28 cellular contexts compared by ENCODE assay signal in genomic region chr6:86963352-86963751, GRCh38. TPM values are rescaled to one million over a fixed set of nuclear protein-coding genes. Genes with fewer than 3 reads are reported as not detected.
"Had no signal": no experiment of that assay in that cellular context is flagged by ENCODE, and none has a peak within 500 bp of the region (broad histone marks: within the 10 kb centered on the region; RNA-seq: fewer than 3 reads in every experiment).

No MANE protein-coding gene starts in this region.

- H3K9me3 Mint-ChIP-seq: neural crest cell; stimulated activated naive B cell treated with anti-CD40 and anti-IgM and Interleukin-4, amounts not matched to agents 10 μg/mL and 1 μg/mL and 100 μg/mL, for 72 hours; stimulated activated naive CD8-positive, alpha-beta T cell treated with anti-CD3 and anti-CD28 coated beads, Interleukin-15, amount 100 ng/mL, for 72 hours had no signal

- H3K4me3 Mint-ChIP-seq: natural killer cell; neural crest cell; stimulated activated naive B cell treated with anti-CD40 and anti-IgM and Interleukin-4, amounts not matched to agents 10 μg/mL and 1 μg/mL and 100 μg/mL, for 72 hours; stimulated activated naive CD8-positive, alpha-beta T cell treated with anti-CD3 and anti-CD28 coated beads, Interleukin-15, amount 100 ng/mL, for 72 hours had no signal

- H3K36me3 ChIP-seq: esophagus squamous epithelium, heart left ventricle, right atrium auricular region, sigmoid colon, tibial nerve had no signal

- ATAC-seq: heart left ventricle; natural killer cell; stimulated activated naive B cell treated with anti-CD40 and anti-IgM and Interleukin-4, amounts not matched to agents 10 μg/mL and 1 μg/mL and 100 μg/mL, for 72 hours; stimulated activated naive CD8-positive, alpha-beta T cell treated with anti-CD3 and anti-CD28 coated beads, Interleukin-15, amount 100 ng/mL, for 72 hours had no signal

- H3K4me3 ChIP-seq: dorsolateral prefrontal cortex, esophagus squamous epithelium, heart left ventricle, right atrium auricular region, sigmoid colon, skin epidermis, testis, tibial nerve had no signal

- H3K9me3 ChIP-seq: esophagus squamous epithelium, heart left ventricle, right atrium auricular region, sigmoid colon, testis, tibial nerve had no signal

- H3K4me1 ChIP-seq: esophagus squamous epithelium, heart left ventricle, right atrium auricular region, sigmoid colon, testis, tibial nerve had no signal

- DNase-seq: cortex of kidney; dorsolateral prefrontal cortex; effector CD8-positive, alpha-beta T cell; esophagus squamous epithelium; foreskin melanocyte; heart left ventricle; hippocampal formation; natural killer cell; sigmoid colon; stimulated activated CD4-positive, alpha-beta T cell treated with anti-CD3 and anti-CD28 coated beads, Interleukin-2, amount 100 ng/mL, for 24 hours; stimulated activated CD4-positive, alpha-beta T cell treated with anti-CD3 and anti-CD28 coated beads, Interleukin-4, amount 100 ng/mL, for 4 hours; stimulated activated naive B cell treated with anti-CD40 and anti-IgM and Interleukin-4, amounts not matched to agents 10 μg/mL and 1 μg/mL and 100 μg/mL, for 72 hours; stimulated activated naive CD8-positive, alpha-beta T cell treated with anti-CD3 and anti-CD28 coated beads, Interleukin-15, amount 100 ng/mL, for 72 hours; testis had no signal

- H3K36me3 Mint-ChIP-seq: natural killer cell; stimulated activated naive B cell treated with anti-CD40 and anti-IgM and Interleukin-4, amounts not matched to agents 10 μg/mL and 1 μg/mL and 100 μg/mL, for 72 hours had no signal

- H3K27me3 ChIP-seq: dorsolateral prefrontal cortex, esophagus squamous epithelium, heart left ventricle, right atrium auricular region, sigmoid colon, testis, tibial nerve had no signal

- H3K27ac Mint-ChIP-seq: natural killer cell; stimulated activated naive B cell treated with anti-CD40 and anti-IgM and Interleukin-4, amounts not matched to agents 10 μg/mL and 1 μg/mL and 100 μg/mL, for 72 hours; stimulated activated naive CD8-positive, alpha-beta T cell treated with anti-CD3 and anti-CD28 coated beads, Interleukin-15, amount 100 ng/mL, for 72 hours had no signal

- H3K4me1 Mint-ChIP-seq: natural killer cell; neural crest cell; stimulated activated naive B cell treated with anti-CD40 and anti-IgM and Interleukin-4, amounts not matched to agents 10 μg/mL and 1 μg/mL and 100 μg/mL, for 72 hours; stimulated activated naive CD8-positive, alpha-beta T cell treated with anti-CD3 and anti-CD28 coated beads, Interleukin-15, amount 100 ng/mL, for 72 hours had no signal

- H3K27ac ChIP-seq: dorsolateral prefrontal cortex, esophagus squamous epithelium, heart left ventricle, right atrium auricular region, sigmoid colon, skin epidermis, testis, tibial nerve had no signal

RNA-seq across cellular contexts. Expression of gene HTR1E, which starts 26.0 kb away (rescaled TPM):
- total RNA-seq: epithelial cell of proximal tubule, esophagus squamous epithelium, heart left ventricle, kidney epithelial cell, liver, lung microvascular endothelial cell, mesenteric fat pad, myocyte, natural killer cell, neural crest cell, osteocyte, posterior vena cava, right atrium auricular region, sigmoid colon, subcutaneous adipose tissue, tibial nerve, ureter had no signal
- polyA plus RNA-seq: heart left ventricle, liver had no signal
